9 cellular contexts compared by ENCODE assay signal in the genomic region with DNA sequence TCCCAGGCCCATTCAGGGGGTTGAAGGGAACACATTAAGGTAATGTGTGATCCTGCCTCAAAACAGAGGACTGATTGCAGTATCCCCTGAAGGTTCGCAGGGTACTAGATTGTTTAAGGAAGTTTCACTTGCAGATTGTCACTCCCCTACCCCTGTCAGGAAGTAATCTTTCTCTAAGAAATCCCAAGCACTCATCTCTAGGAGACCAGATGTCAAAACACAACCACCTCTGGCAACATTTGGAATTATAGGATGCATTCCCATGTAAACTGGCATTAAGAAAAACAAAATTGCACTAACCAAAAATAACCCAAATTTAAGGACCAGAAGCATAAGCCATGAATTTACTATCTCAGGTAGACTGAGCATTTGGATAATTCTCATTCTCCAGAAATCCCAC. TPM values are rescaled to one million over a fixed set of nuclear protein-coding genes. Genes with fewer than 3 reads are reported as not detected.
DNase-seq lines count a peak whose midpoint lies in the region; ATAC-seq and TF ChIP-seq lines count a peak whose summit lies in the region.
"Had no signal": no experiment of that assay in that cellular context is flagged by ENCODE, and none has a peak within 500 bp of the region (broad histone marks: within the 10 kb centered on the region; RNA-seq: fewer than 3 reads in every experiment).

No MANE protein-coding gene starts in this region.

- no peaks in the 10 kb centered on the region for H3K27me3 ChIP-seq in brain microvascular endothelial cell (replicated peaks)

- H3K27ac Mint-ChIP-seq in natural killer cell treated with Interleukin-12 subunit alpha and Interleukin-12 subunit beta and Interleukin-15 and Interleukin-18, amount 100 ng/mL, for 72 hours = peak overlapping the region; percentile 56 to 98

- peaks cover 18 to 37% of the 10 kb centered on the region in 2 donors for H3K4me1 Mint-ChIP-seq in natural killer cell treated with Interleukin-12 subunit alpha and Interleukin-12 subunit beta and Interleukin-15 and Interleukin-18, amount 100 ng/mL, for 72 hours (ENCODE audit: low read depth in 2 of 2)

- no peak for ATAC-seq in natural killer cell treated with Interleukin-12 subunit alpha and Interleukin-12 subunit beta and Interleukin-15 and Interleukin-18, amount 100 ng/mL, for 72 hours
- ATAC-seq in HG02852 (IDR thresholded peaks at IDR 0.05; ENCODE audit: unreplicated experiment) (no peak), HG02642 (IDR thresholded peaks at IDR 0.05; ENCODE audit: poor library complexity, unreplicated experiment) (no peak)
- ATAC-seq: Panc1 had no signal

- H3K36me3 Mint-ChIP-seq in natural killer cell treated with Interleukin-12 subunit alpha and Interleukin-12 subunit beta and Interleukin-15 and Interleukin-18, amount 100 ng/mL, for 72 hours = peaks cover 10% of the 10 kb centered on the region

- peak overlapping the region; percentile 97 for H3K4me3 Mint-ChIP-seq in natural killer cell treated with Interleukin-12 subunit alpha and Interleukin-12 subunit beta and Interleukin-15 and Interleukin-18, amount 100 ng/mL, for 72 hours

- H3K27me3 Mint-ChIP-seq in natural killer cell treated with Interleukin-12 subunit alpha and Interleukin-12 subunit beta and Interleukin-15 and Interleukin-18, amount 100 ng/mL, for 72 hours = no peaks in the 10 kb centered on the region

- H3K27ac ChIP-seq in brain microvascular endothelial cell = no peak overlapping the region

- H3K4me3 ChIP-seq in Jurkat, Clone E6-1 (ENCODE audit: low read length) = peak overlapping the region; percentile 82
- peak overlapping the region; percentile 99 for H3K4me3 ChIP-seq in brain microvascular endothelial cell (ENCODE audit: low read depth, low read length)

- H3K36me3 ChIP-seq in brain microvascular endothelial cell (replicated peaks) = peaks cover 20% of the 10 kb centered on the region

- no peaks in the 10 kb centered on the region for H3K9me3 Mint-ChIP-seq in natural killer cell treated with Interleukin-12 subunit alpha and Interleukin-12 subunit beta and Interleukin-15 and Interleukin-18, amount 100 ng/mL, for 72 hours

- DNase-seq in COLO829 (ENCODE audit: low spot score) (peak; percentile 51), brain microvascular endothelial cell (no peak), NCI-H2081 treated with DMSO at 0.1 percent for 48 hours (lab: John Stamatoyannopoulos, UW) (no peak), OCI-M2 (lab: John Stamatoyannopoulos, UW; ENCODE audit: unreplicated experiment) (no peak)
- no peak for DNase-seq in Jurkat, Clone E6-1 (ENCODE audit: low read depth, low spot score)
- DNase-seq in natural killer cell treated with Interleukin-12 subunit alpha and Interleukin-12 subunit beta and Interleukin-15 and Interleukin-18, amount 100 ng/mL, for 72 hours (ENCODE audit: low spot score) = no peak

- in situ Hi-C loops in brain microvascular endothelial cell (cut with HindIII; ENCODE audit: low pct_ligation_motif_present, low sequenced_read_pairs) = no loop called here

- TF ChIP-seq CTCF in brain microvascular endothelial cell (IDR thresholded peaks at IDR 0.05; ENCODE audit: low read depth, low read length, missing control alignments) = no peak

RNA-seq across cellular contexts. Expression of gene MRPL17, which starts 1.6 kb away (rescaled TPM):
- polyA plus RNA-seq in Jurkat, Clone E6-1 (2012; ENCODE audit: insufficient read depth, insufficient read length) = 162 TPM
- total RNA-seq in natural killer cell treated with Interleukin-12 subunit alpha and Interleukin-12 subunit beta and Interleukin-15 and Interleukin-18, amount 100 ng/mL, for 72 hours = 10 to 100 TPM; 69.1 to 70.1 TPM

RNA-seq across cellular contexts. Expression of gene DCHS1, which starts 25.9 kb away (rescaled TPM):
- polyA plus RNA-seq in Jurkat, Clone E6-1 (2012; ENCODE audit: insufficient read depth, insufficient read length) = 4.9 TPM
- total RNA-seq in natural killer cell treated with Interleukin-12 subunit alpha and Interleukin-12 subunit beta and Interleukin-15 and Interleukin-18, amount 100 ng/mL, for 72 hours = 1 to 10 TPM in 1 of 2 donors, under 1 TPM in 1; 0.73 to 1.6 TPM
